ENCODE assay signal across 30 cellular contexts in genomic region chr10:75170215-75170614, GRCh38. TPM values are rescaled to one million over a fixed set of nuclear protein-coding genes. Genes with fewer than 3 reads are reported as not detected.
DNase-seq lines count a peak whose midpoint lies in the region; ATAC-seq and TF ChIP-seq lines count a peak whose summit lies in the region.
"Had no signal": no experiment of that assay in that cellular context is flagged by ENCODE, and none has a peak within 500 bp of the region (broad histone marks: within the 10 kb centered on the region; RNA-seq: fewer than 3 reads in every experiment).

No MANE protein-coding gene starts in this region.

- TF ChIP-seq POLR2A in gastrocnemius medialis (IDR thresholded peaks at IDR 0.05) = no peak

- in situ Hi-C loops in Panc1 (cut with HindIII; ENCODE audit: low pct_unique_long_range_greater_than_20kb, low sequenced_read_pairs) (no loop called here), gastrocnemius medialis (cut with MboI; ENCODE audit: low sequenced_read_pairs in 4 of 4) (no loop called here)

- peaks cover 51% of the 10 kb centered on the region for H3K36me3 Mint-ChIP-seq in activated T-cell treated with anti-CD3 and anti-CD28 coated beads, Interleukin-2, amount 50 U/mL, for 24 hours (ENCODE audit: low read depth)
- H3K36me3 Mint-ChIP-seq in activated T-cell treated with anti-CD3 and anti-CD28 coated beads, Interleukin-2, amount 50 U/mL, for 72 hours (ENCODE audit: insufficient read depth in 2 of 2) = peaks cover 4 to 13% of the 10 kb centered on the region in 2 donors

- H3K4me1 ChIP-seq in Panc1 (ENCODE audit: control insufficient read depth, insufficient read depth, low read length) (no peaks in the 10 kb centered on the region), heart right ventricle (peaks cover 0 to 35% (median 14%) of the 10 kb centered on the region in 9 donors), gastrocnemius medialis (peaks cover 12 to 26% of the 10 kb centered on the region in 2 donors)

- no peak for ATAC-seq in activated T-cell treated with anti-CD3 and anti-CD28 coated beads, Interleukin-2, amount 50 U/mL, for 72 hours (replicated peaks in 1 of 2)
- ATAC-seq in Panc1 (no peak), heart right ventricle (peak; percentile 34 to 88 (median 78)), gastrocnemius medialis (peak; percentile 98 to 99), HG03108 (IDR thresholded peaks at IDR 0.05; ENCODE audit: unreplicated experiment) (no peak), HG03378 (IDR thresholded peaks at IDR 0.05; ENCODE audit: unreplicated experiment) (no peak)
- ATAC-seq: left lung had no signal

- CTCF ChIA-PET in Panc1 (lab: Charles Lee) = no interaction called here

- H3K4me3 ChIP-seq in Panc1 (ENCODE audit: low read depth in 2 of 2, low read length in 2 of 2) (no peak overlapping the region), heart right ventricle (no peak overlapping the region), gastrocnemius medialis (no peak overlapping the region)
- H3K4me3 ChIP-seq: left lung, spleen had no signal

- no peak overlapping the region for H3K4me3 Mint-ChIP-seq in activated T-cell treated with anti-CD3 and anti-CD28 coated beads, Interleukin-2, amount 50 U/mL, for 24 hours
- H3K4me3 Mint-ChIP-seq in activated T-cell treated with anti-CD3 and anti-CD28 coated beads, Interleukin-2, amount 50 U/mL, for 72 hours = no peak overlapping the region
- H3K4me3 Mint-ChIP-seq: activated T-helper 1 cell treated with anti-CD3 and anti-CD28 coated beads, Interleukin-12 subunit alpha, Interleukin-12 subunit beta, Interleukin-2, Interleukin-4 antibody, amounts not matched to agents 30 ng/mL and 10 ng/mL and 1 ng/mL, durations not matched to agents 14 hours and 24 hours and 36 hours; B cell; H9; IgD-negative memory B cell; immature natural killer cell; naive B cell; T-helper 2 cell treated with Interferon-gamma antibody and Interleukin-4, amounts not matched to agents 5 μg/mL and 100 μg/mL, for 36 hours had no signal

- WGBS in heart right ventricle, 2 donors = 30 to 45% methylated on average over 1 of the region's 1 CpG

- BruUV-seq in Panc1 (replicated peaks; lab: Mats Ljungman, UMichigan) = TSS peak; percentile 55

- H3K9me3 ChIP-seq in Panc1 (ENCODE audit: control insufficient read depth, insufficient read depth, low read depth, low read length) (no peaks in the 10 kb centered on the region), heart right ventricle (no peaks in the 10 kb centered on the region), gastrocnemius medialis (no peaks in the 10 kb centered on the region)
- H3K9me3 ChIP-seq: left lung, spleen had no signal

- H3K27ac ChIP-seq in Panc1 (ENCODE audit: low read length) (no peak overlapping the region), heart right ventricle (peak overlapping the region in 9 of 10 donors; percentile 33 to 75 (median 64)), gastrocnemius medialis (peak overlapping the region; percentile 72 to 80 (median 76))
- H3K27ac ChIP-seq: left lung, spleen, VCaP had no signal

- intact Hi-C loops in Panc1 (cut with micrococcal nuclease; ENCODE audit: unreplicated experiment) (no loop called here), heart right ventricle (cut with DNase I) (loop anchor here in 3 of 10 donors (5.0 to 10.0 kb wide), 3 partner anchors 33 to 58 kb away; partner anchors contain the start of gene SAMD8 (in 2 of the 3)), gastrocnemius medialis (cut with DNase I; ENCODE audit: low total_unique reads) (loop anchor here (10.0 kb wide), 1 partner anchor 1015 kb away; the partner anchor contains the start of genes ADK and AP3M1)

- H3K27me3 Mint-ChIP-seq in activated T-cell treated with anti-CD3 and anti-CD28 coated beads, Interleukin-2, amount 50 U/mL, for 24 hours = no peaks in the 10 kb centered on the region
- no peaks in the 10 kb centered on the region for H3K27me3 Mint-ChIP-seq in activated T-cell treated with anti-CD3 and anti-CD28 coated beads, Interleukin-2, amount 50 U/mL, for 72 hours (ENCODE audit: low read depth)
- H3K27me3 Mint-ChIP-seq: B cell, IgD-negative memory B cell, naive B cell had no signal

- peak overlapping the region; percentile 52 for H3K27ac Mint-ChIP-seq in activated T-cell treated with anti-CD3 and anti-CD28 coated beads, Interleukin-2, amount 50 U/mL, for 24 hours
- no peak overlapping the region for H3K27ac Mint-ChIP-seq in activated T-cell treated with anti-CD3 and anti-CD28 coated beads, Interleukin-2, amount 50 U/mL, for 72 hours
- H3K27ac Mint-ChIP-seq: activated T-helper 1 cell treated with anti-CD3 and anti-CD28 coated beads, Interleukin-12 subunit alpha, Interleukin-12 subunit beta, Interleukin-2, Interleukin-4 antibody, amounts not matched to agents 30 ng/mL and 10 ng/mL and 1 ng/mL, durations not matched to agents 14 hours and 24 hours and 36 hours; B cell; T-helper 2 cell treated with Interferon-gamma antibody and Interleukin-4, amounts not matched to agents 5 μg/mL and 100 μg/mL, for 36 hours had no signal

- H3K27me3 ChIP-seq in Panc1 (ENCODE audit: control insufficient read depth, insufficient read depth, low read length) (no peaks in the 10 kb centered on the region), heart right ventricle (no peaks in the 10 kb centered on the region), gastrocnemius medialis (no peaks in the 10 kb centered on the region)
- H3K27me3 ChIP-seq: left lung, spleen had no signal

- no peaks in the 10 kb centered on the region for H3K36me3 ChIP-seq in Panc1 (ENCODE audit: control insufficient read depth, insufficient read depth, low read length)
- H3K36me3 ChIP-seq in heart right ventricle = peaks cover 0 to 69% (median 12%) of the 10 kb centered on the region in 9 donors
- H3K36me3 ChIP-seq in gastrocnemius medialis = peaks cover 0 to 1% of the 10 kb centered on the region in 2 donors

- H3K9me3 Mint-ChIP-seq in activated T-cell treated with anti-CD3 and anti-CD28 coated beads, Interleukin-2, amount 50 U/mL, for 24 hours = no peaks in the 10 kb centered on the region
- no peaks in the 10 kb centered on the region for H3K9me3 Mint-ChIP-seq in activated T-cell treated with anti-CD3 and anti-CD28 coated beads, Interleukin-2, amount 50 U/mL, for 72 hours
- H3K9me3 Mint-ChIP-seq: activated T-helper 1 cell treated with anti-CD3 and anti-CD28 coated beads, Interleukin-12 subunit alpha, Interleukin-12 subunit beta, Interleukin-2, Interleukin-4 antibody, amounts not matched to agents 30 ng/mL and 10 ng/mL and 1 ng/mL, durations not matched to agents 14 hours and 24 hours and 36 hours; H9; IgD-negative memory B cell; immature natural killer cell; naive B cell; T-helper 2 cell treated with Interferon-gamma antibody and Interleukin-4, amounts not matched to agents 5 μg/mL and 100 μg/mL, for 36 hours had no signal

- no peak for TF ChIP-seq CTCF in Panc1 (IDR thresholded peaks at IDR 0.05)
- TF ChIP-seq CTCF in heart right ventricle (IDR thresholded peaks at IDR 0.05) = no peak
- no peak for TF ChIP-seq CTCF in gastrocnemius medialis (IDR thresholded peaks at IDR 0.05 in 4 of 5, conservative IDR thresholded peaks at IDR 0.05 in 1 of 5)

- POLR2A ChIA-PET in Panc1 (lab: Charles Lee) = no interaction called here

- DNase-seq in activated T-cell treated with anti-CD3 and anti-CD28 coated beads, Interleukin-2, amount 50 U/mL, for 24 hours = no peak
- no peak for DNase-seq in activated T-cell treated with anti-CD3 and anti-CD28 coated beads, Interleukin-2, amount 50 U/mL, for 72 hours
- DNase-seq in Panc1 (ENCODE audit: low read depth, low spot score) (no peak), heart right ventricle (no peak), gastrocnemius medialis (no peak)
- DNase-seq in stimulated activated CD4-positive, alpha-beta T cell treated with anti-CD3 and anti-CD28 coated beads, Interleukin-2, amount 100 ng/mL, for 24 hours = no peak
- DNase-seq: activated CD4-positive, alpha-beta T cell treated with anti-CD3 and anti-CD28 coated beads, Interleukin-2, amount 50 U/mL, for 1 hour; activated naive CD4-positive, alpha-beta T cell treated with anti-CD3 and anti-CD28 coated beads, Interleukin-2, amount 50 U/mL, for 16 hours; aorta; DMS53; GDM1; H9; hippocampal formation; immature natural killer cell; left lung; naive B cell; NCI-H1105 treated with DMSO at 0.1 percent for 48 hours; NCI-H2081; NCI-H226; nucleus accumbens; spleen; stimulated activated CD4-positive, alpha-beta T cell treated with anti-CD3 and anti-CD28 coated beads, Interleukin-2, amount 100 ng/mL, for 48 hours; trophoblast cell had no signal

- H3K4me1 Mint-ChIP-seq in activated T-cell treated with anti-CD3 and anti-CD28 coated beads, Interleukin-2, amount 50 U/mL, for 24 hours (ENCODE audit: low read depth) = peaks cover 41% of the 10 kb centered on the region
- peaks cover 35% of the 10 kb centered on the region for H3K4me1 Mint-ChIP-seq in activated T-cell treated with anti-CD3 and anti-CD28 coated beads, Interleukin-2, amount 50 U/mL, for 72 hours (ENCODE audit: low read depth)

RNA-seq across cellular contexts. Expression of gene VDAC2, which starts 40.4 kb away (rescaled TPM):
- 100 to 1,000 TPM; 207 to 229 TPM for total RNA-seq in activated T-cell treated with anti-CD3 and anti-CD28 coated beads, Interleukin-2, amount 50 U/mL, for 72 hours
- 340 TPM for total RNA-seq in Panc1 (2021; ENCODE audit: unreplicated experiment)
- polyA plus RNA-seq in Panc1 (2012; ENCODE audit: insufficient read length) = 234 TPM
- total RNA-seq in heart right ventricle = 100 to 1,000 TPM; 445 to 606 (median 499) TPM
- 100 to 1,000 TPM; 193 to 457 TPM for polyA plus RNA-seq in heart right ventricle
- total RNA-seq in gastrocnemius medialis = 100 to 1,000 TPM; 255 to 442 (median 268) TPM

RNA-seq across cellular contexts. Expression of gene SAMD8, which starts 58.8 kb away (rescaled TPM):
- total RNA-seq in activated T-cell treated with anti-CD3 and anti-CD28 coated beads, Interleukin-2, amount 50 U/mL, for 72 hours = 10 to 100 TPM; 24.3 to 28.6 TPM
- total RNA-seq in Panc1 (2021; ENCODE audit: unreplicated experiment) (32.0 TPM), heart right ventricle (10 to 100 TPM; 23.8 to 31.2 (median 26.5) TPM), gastrocnemius medialis (100 to 1,000 TPM in 1 of 4 donors, 10 to 100 TPM in 3; 46.2 to 125 (median 68.9) TPM)
- 9.0 TPM for polyA plus RNA-seq in Panc1 (2012; ENCODE audit: insufficient read length)
- 1 to 10 TPM; 5.3 to 8.5 TPM for polyA plus RNA-seq in heart right ventricle

Comparison
In these comparisons a context has a peak if more than half of its experiments do, and no peak if none do; other contexts are left out.
1. ATAC-seq: peak in heart right ventricle (8 of 8) and gastrocnemius medialis (2 of 2); none in activated T-cell treated with anti-CD3 and anti-CD28 coated beads, Interleukin-2, amount 50 U/mL, for 72 hours (0 of 2), Panc1 (single experiment), HG03108 (single experiment) and HG03378 (single experiment).